ENCODE assay signal across 23 cellular contexts in genomic region chr7:127760436-127761031, GRCh38.
DNase-seq lines count a peak whose midpoint lies in the region; ATAC-seq, FAIRE-seq and TF ChIP-seq lines count a peak whose summit lies in the region.
"Had no signal": no experiment of that assay in that cellular context is flagged by ENCODE, and none has a peak within 500 bp of the region (broad histone marks: within the 10 kb centered on the region; RNA-seq: fewer than 3 reads in every experiment).

No MANE protein-coding gene starts in this region.

- CTCF ChIA-PET in Calu3 (lab: Charles Lee): no interaction called here

- H3K27me3 Mint-ChIP-seq in Calu3 (ENCODE audit: unreplicated experiment): no peaks in the 10 kb centered on the region
- H3K27me3 Mint-ChIP-seq in nephron (ENCODE audit: low read depth): no peaks in the 10 kb centered on the region
- H3K27me3 Mint-ChIP-seq: CD4-positive, CD25-positive, alpha-beta regulatory T cell had no signal

- ATAC-seq in esophagus mucosa: no peak

- H3K36me3 Mint-ChIP-seq in Calu3 (ENCODE audit: insufficient read depth, unreplicated experiment) (peaks cover 8% of the 10 kb centered on the region), nephron (ENCODE audit: low read depth) (no peaks in the 10 kb centered on the region)

- H3K9me3 Mint-ChIP-seq in Calu3 (ENCODE audit: low read depth, unreplicated experiment) (no peaks in the 10 kb centered on the region), nephron (no peaks in the 10 kb centered on the region)
- H3K9me3 Mint-ChIP-seq: CD4-positive, CD25-positive, alpha-beta regulatory T cell had no signal

- H3K27ac Mint-ChIP-seq in Calu3 (ENCODE audit: unreplicated experiment) (peak overlapping the region; percentile 12), nephron (peak overlapping the region in 2 of 3 experiments; percentile 22 to 37)

- no peak for DNase-seq in Calu3
- no peak for DNase-seq in T-helper 9 cell
- no peak for DNase-seq in NCI-H2196 treated with DMSO at 0.1 percent for 48 hours (lab: John Stamatoyannopoulos, UW; ENCODE audit: unreplicated experiment)
- no peak for DNase-seq in NCI-H2196 (lab: John Stamatoyannopoulos, UW; ENCODE audit: unreplicated experiment)
- DNase-seq: BE2C; IMR-90; Kasumi-1; MM.1S; NCI-H1092; NCI-H1436 treated with DMSO at 0.1 percent for 48 hours; NCI-H2081; NCI-H510A; NCI-H748 treated with DMSO at 0.1 percent for 48 hours; NK-92 treated with Interleukin-12 subunit alpha and Interleukin-12 subunit beta, amount 100 ng/mL, for 24 hours; Peyer's patch had no signal

- no peak overlapping the region for H3K4me3 Mint-ChIP-seq in Calu3 (ENCODE audit: low read depth, unreplicated experiment)
- H3K4me3 Mint-ChIP-seq in nephron: no peak overlapping the region
- H3K4me3 Mint-ChIP-seq: CD4-positive, CD25-positive, alpha-beta regulatory T cell had no signal

- TF ChIP-seq CTCF in Calu3 (IDR thresholded peaks at IDR 0.05; ENCODE audit: unreplicated experiment) (no peak), VCaP (conservative IDR thresholded peaks at IDR 0.05) (no peak), nephron (IDR thresholded peaks at IDR 0.05; ENCODE audit: unreplicated experiment in 3 of 3) (no peak)

- peaks cover 35% of the 10 kb centered on the region for H3K4me1 Mint-ChIP-seq in Calu3 (ENCODE audit: low read depth, unreplicated experiment)
- H3K4me1 Mint-ChIP-seq in nephron: peaks cover 14% of the 10 kb centered on the region

- intact Hi-C loops in Calu3 (cut with micrococcal nuclease; ENCODE audit: unreplicated experiment): no loop called here

- peak overlapping the region; percentile 94 for H3K27ac ChIP-seq in VCaP
- H3K27ac ChIP-seq: HL-60, Peyer's patch had no signal

- FAIRE-seq in islet of Langerhans (lab: Jason Lieb, UNC): peak; percentile 89
- FAIRE-seq: GM12892, GM18507 had no signal

- BruUV-seq in Calu3 (replicated peaks; lab: Mats Ljungman, UMichigan): no TSS peak
